ENCODE assay signal across 12 cellular contexts in the genomic region with DNA sequence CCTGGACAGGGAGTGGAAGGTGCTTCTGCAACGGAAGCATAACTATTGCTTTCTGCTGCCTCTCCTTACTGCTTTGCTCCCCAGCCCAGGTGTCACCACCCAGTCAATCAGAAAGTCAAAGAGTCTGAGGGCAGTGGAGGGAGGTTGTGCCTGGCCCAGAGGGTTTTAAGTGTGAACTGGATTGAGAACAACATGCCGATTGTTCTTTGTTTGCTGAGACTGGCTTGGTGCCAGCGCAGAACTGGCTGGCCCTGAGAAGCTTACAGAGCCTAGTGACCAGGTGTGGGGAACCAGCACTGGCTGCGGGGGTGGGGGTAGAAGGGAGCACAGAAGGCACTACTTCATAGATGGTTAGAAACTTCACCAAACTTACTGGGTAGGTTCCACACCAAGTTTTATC.
DNase-seq lines count a peak whose midpoint lies in the region; ATAC-seq and TF ChIP-seq lines count a peak whose summit lies in the region.
"Had no signal": no experiment of that assay in that cellular context is flagged by ENCODE, and none has a peak within 500 bp of the region (broad histone marks: within the 10 kb centered on the region; RNA-seq: fewer than 3 reads in every experiment).

No MANE protein-coding gene starts in this region.

- H3K4me1 ChIP-seq in HEK293 (ENCODE audit: control insufficient read depth, insufficient read depth, low read length) = no peaks in the 10 kb centered on the region; the same call in 1 of the 2 replicates
- H3K4me1 ChIP-seq: spleen had no signal

- no peak for ATAC-seq in HG02885 (IDR thresholded peaks at IDR 0.05; ENCODE audit: poor library complexity, unreplicated experiment)

- CTCF ChIA-PET in HEK293 (lab: Yijun Ruan, JAX) = interaction anchor here (0.8 kb wide), 1 partner anchor 19 kb away, joined by 3 read pairs; no protein-coding TSS in a partner anchor

- no peak for TF ChIP-seq CTCF in HEK293 (tag by site-specific recombination; IDR thresholded peaks at IDR 0.05)
- TF ChIP-seq CTCF in coronary artery (IDR thresholded peaks at IDR 0.05) = no peak

- H3K9me3 ChIP-seq in HEK293 (ENCODE audit: control insufficient read depth, insufficient read depth, low read depth, low read length) = no peaks in the 10 kb centered on the region; the same call in 1 of the 2 replicates

- no peak overlapping the region for H3K4me3 ChIP-seq in HEK293 (ENCODE audit: low read depth, low read length)
- H3K4me3 ChIP-seq in coronary artery = no peak overlapping the region
- H3K4me3 ChIP-seq: spleen had no signal

- DNase-seq in NCI-H69 (lab: John Stamatoyannopoulos, UW) (peak; percentile 93), globus pallidus (ENCODE audit: low spot score) (peak; percentile 91), putamen (ENCODE audit: low spot score) (peak; percentile 83), DMS 273 treated with DMSO at 0.1 percent for 48 hours (lab: John Stamatoyannopoulos, UW) (no peak), coronary artery (ENCODE audit: low spot score) (no peak)
- no peak for DNase-seq in activated CD4-positive, alpha-beta T cell treated with anti-CD3 and anti-CD28 coated beads, Interleukin-2, amount 50 U/mL, for 1 hour
- DNase-seq: erythroblast; NK-92 treated with Interleukin-12 subunit alpha and Interleukin-12 subunit beta, amount 100 ng/mL, for 24 hours; spleen; stimulated activated naive CD4-positive, alpha-beta T cell had no signal

- no peaks in the 10 kb centered on the region for H3K36me3 ChIP-seq in HEK293 (ENCODE audit: control insufficient read depth in 2 of 2, insufficient read depth in 1 of 2, low read length in 2 of 2)

- no peak overlapping the region for H3K27ac ChIP-seq in HEK293 (ENCODE audit: extremely low read depth, low read depth, low read length)
- H3K27ac ChIP-seq in coronary artery = no peak overlapping the region

- POLR2A ChIA-PET in HEK293 (lab: Yijun Ruan, JAX) = no interaction called here

TF ChIP-seq in HEK293, 187 proteins besides CTCF, POLR2A, EP300 and RAD21:
- TF ChIP-seq ZNF658 (tag by site-specific recombination; IDR thresholded peaks at IDR 0.05) (no peak), ZNF792 (tag by site-specific recombination; IDR thresholded peaks at IDR 0.05) (no peak), ZFP37 (tag by site-specific recombination; IDR thresholded peaks at IDR 0.05) (no peak), ZNF24 (tag by site-specific recombination; IDR thresholded peaks at IDR 0.05) (no peak), ZNF433 (tag by site-specific recombination; IDR thresholded peaks at IDR 0.05; ENCODE audit: low read depth) (no peak), SP3 (tag by site-specific recombination; IDR thresholded peaks at IDR 0.05) (no peak), ZNF530 (tag by site-specific recombination; IDR thresholded peaks at IDR 0.05; ENCODE audit: low read depth) (no peak)
- TF ChIP-seq, protein P1, sequence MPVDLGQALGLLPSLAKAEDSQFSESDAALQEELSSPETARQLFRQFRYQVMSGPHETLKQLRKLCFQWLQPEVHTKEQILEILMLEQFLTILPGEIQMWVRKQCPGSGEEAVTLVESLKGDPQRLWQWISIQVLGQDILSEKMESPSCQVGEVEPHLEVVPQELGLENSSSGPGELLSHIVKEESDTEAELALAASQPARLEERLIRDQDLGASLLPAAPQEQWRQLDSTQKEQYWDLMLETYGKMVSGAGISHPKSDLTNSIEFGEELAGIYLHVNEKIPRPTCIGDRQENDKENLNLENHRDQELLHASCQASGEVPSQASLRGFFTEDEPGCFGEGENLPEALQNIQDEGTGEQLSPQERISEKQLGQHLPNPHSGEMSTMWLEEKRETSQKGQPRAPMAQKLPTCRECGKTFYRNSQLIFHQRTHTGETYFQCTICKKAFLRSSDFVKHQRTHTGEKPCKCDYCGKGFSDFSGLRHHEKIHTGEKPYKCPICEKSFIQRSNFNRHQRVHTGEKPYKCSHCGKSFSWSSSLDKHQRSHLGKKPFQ (tag by site-specific recombination; IDR thresholded peaks at IDR 0.05) = peak; percentile 80

Comparison
In these comparisons a context has a peak if more than half of its experiments do, and no peak if none do; other contexts are left out.
1. DNase-seq: peak in NCI-H69 (single experiment), globus pallidus (single experiment) and putamen (single experiment); none in activated CD4-positive, alpha-beta T cell treated with anti-CD3 and anti-CD28 coated beads, Interleukin-2, amount 50 U/mL, for 1 hour (single experiment), DMS 273 treated with DMSO at 0.1 percent for 48 hours (single experiment) and coronary artery (single experiment).